28 cellular contexts compared by ENCODE assay signal in the genomic region with DNA sequence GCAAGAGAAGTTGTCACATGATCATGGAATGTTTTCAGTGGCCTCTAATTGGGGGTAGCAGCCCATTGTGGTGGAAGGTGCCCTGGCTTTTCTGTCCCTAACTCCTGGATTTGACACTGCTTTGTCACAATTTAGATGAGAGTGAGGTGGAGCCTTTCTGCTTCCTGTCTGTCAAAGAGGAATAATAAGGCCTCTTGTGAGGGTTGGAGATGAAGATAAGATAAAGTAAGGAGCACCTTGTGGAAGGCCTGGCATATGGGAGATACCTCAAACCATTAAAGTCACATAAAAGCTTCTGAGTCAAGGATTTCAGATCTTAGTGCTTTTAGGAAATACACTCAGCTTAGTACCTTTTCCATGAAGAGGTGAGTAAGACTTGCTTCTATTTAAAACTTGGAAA.
"Had no signal": no experiment of that assay in that cellular context is flagged by ENCODE, and none has a peak within 500 bp of the region (broad histone marks: within the 10 kb centered on the region; RNA-seq: fewer than 3 reads in every experiment).

No MANE protein-coding gene starts in this region.

- DNase-seq: activated CD4-positive, alpha-beta memory T cell treated with anti-CD3 and anti-CD28 coated beads, Interleukin-2, amount 10 ng/mL, durations not matched to agents 7 days and 5 days; activated CD4-positive, alpha-beta T cell treated with anti-CD3 and anti-CD28 coated beads for 1 hour; activated CD4-positive, alpha-beta T cell treated with anti-CD3 and anti-CD28 coated beads for 4 hours; activated CD4-positive, alpha-beta T cell treated with anti-CD3 and anti-CD28 coated beads, Interleukin-2, amount 10 ng/mL, durations not matched to agents 7 days and 5 days; activated CD4-positive, alpha-beta T cell treated with anti-CD3 and anti-CD28 coated beads, Interleukin-2, amount 50 U/mL, for 4 hours; activated CD8-positive, alpha-beta memory T cell treated with anti-CD3 and anti-CD28 coated beads, Interleukin-2, amount 50 U/mL, for 48 hours; activated gamma-delta T cell; activated naive CD4-positive, alpha-beta T cell; activated naive CD4-positive, alpha-beta T cell treated with anti-CD3 and anti-CD28 coated beads, Interleukin-2, amount 10 ng/mL, durations not matched to agents 7 days and 5 days; activated T-cell treated with anti-CD3 and anti-CD28 coated beads for 4 hours; activated T-cell treated with anti-CD3 and anti-CD28 coated beads, Interleukin-2, amount 50 U/mL, for 24 hours; activated T-cell treated with anti-CD3 and anti-CD28 coated beads, Interleukin-2, amount 50 U/mL, for 72 hours; amniotic stem cell; anterior cingulate cortex; body of pancreas; caudate nucleus; cortex of kidney; dermis blood vessel endothelial cell; effector CD4-positive, alpha-beta T cell; effector memory CD8-positive, alpha-beta T cell; foreskin keratinocyte; gastrocnemius medialis; heart right ventricle; T-helper 2 cell had no signal

- H3K4me1 ChIP-seq: body of pancreas, esophagus muscularis mucosa, gastrocnemius medialis, heart right ventricle had no signal

- H3K27ac ChIP-seq: body of pancreas, esophagus muscularis mucosa, foreskin keratinocyte, gastrocnemius medialis, heart right ventricle, hepatocyte had no signal

- H3K36me3 ChIP-seq: esophagus muscularis mucosa, gastrocnemius medialis, heart right ventricle had no signal

- ATAC-seq: activated naive CD4-positive, alpha-beta T cell treated with anti-CD3 and anti-CD28 coated beads, Interleukin-2, amount 50 U/mL, for 72 hours; activated T-cell treated with anti-CD3 and anti-CD28 coated beads, Interleukin-2, amount 50 U/mL, for 72 hours; body of pancreas; effector memory CD8-positive, alpha-beta T cell; foreskin keratinocyte; gastrocnemius medialis; heart right ventricle; WTC11 had no signal

- H3K9me3 ChIP-seq: body of pancreas, esophagus muscularis mucosa, gastrocnemius medialis, heart right ventricle had no signal

- H3K27me3 ChIP-seq: body of pancreas, esophagus muscularis mucosa, foreskin keratinocyte, gastrocnemius medialis, heart right ventricle, hepatocyte had no signal

- H3K79me2 ChIP-seq: hepatocyte had no signal

- H3K4me3 ChIP-seq: body of pancreas, esophagus muscularis mucosa, gastrocnemius medialis, heart right ventricle, hepatocyte had no signal

- H3K4me2 ChIP-seq: hepatocyte had no signal
